8 cellular contexts compared by ENCODE assay signal in the genomic region with DNA sequence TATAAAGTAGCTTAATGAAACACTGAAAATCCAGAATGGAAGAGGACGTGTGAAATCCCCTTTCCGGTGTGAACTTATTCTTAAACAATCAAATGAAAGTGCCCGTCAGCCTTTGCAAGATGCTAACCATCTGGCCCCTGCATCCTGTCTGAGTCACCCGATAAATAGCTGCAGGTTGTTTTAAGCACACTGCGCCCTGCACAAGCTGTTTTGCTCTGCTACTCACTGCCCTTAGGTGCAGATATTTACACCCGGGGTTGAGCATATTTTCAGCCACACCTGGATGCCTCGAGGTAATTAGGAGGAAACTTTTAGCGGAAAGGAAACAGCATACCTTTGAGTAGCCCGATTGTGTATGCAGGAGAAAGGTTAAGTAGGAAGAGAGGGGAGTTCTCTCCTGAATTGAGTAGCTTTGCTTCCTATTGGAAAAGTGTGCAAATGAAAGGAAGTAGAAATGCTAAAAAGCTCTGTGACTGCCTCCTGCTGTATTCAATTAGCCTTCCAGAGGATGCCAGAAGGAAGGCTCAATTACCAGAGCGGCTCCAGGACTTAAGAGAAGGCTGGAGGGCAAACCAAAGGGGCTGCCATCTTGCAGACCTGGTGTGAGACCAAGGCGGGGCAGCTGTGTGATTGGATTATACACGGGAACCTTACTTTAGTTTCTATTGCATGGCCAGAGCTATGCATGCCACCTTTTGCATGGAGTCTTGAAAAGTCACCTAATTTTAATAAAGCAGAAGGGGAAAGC. TPM values are rescaled to one million over a fixed set of nuclear protein-coding genes. Genes with fewer than 3 reads are reported as not detected.
DNase-seq lines count a peak whose midpoint lies in the region; ATAC-seq, FAIRE-seq and TF ChIP-seq lines count a peak whose summit lies in the region.

No MANE protein-coding gene starts in this region.

- H3K9ac ChIP-seq in IMR-90 (ENCODE audit: low read depth, low read length) = no peak overlapping the region

- no peaks in the 10 kb centered on the region for H3K9me1 ChIP-seq in IMR-90 (ENCODE audit: insufficient read depth, low read length)

- H2BK120ac ChIP-seq in IMR-90 (ENCODE audit: low read depth, low read length) = no peak overlapping the region

- H2AFZ ChIP-seq in IMR-90 (replicated peaks; ENCODE audit: low read length, poor library complexity) = peak overlapping the region; percentile 72

- CTCF ChIA-PET in A549 (lab: Yijun Ruan, JAX) (no interaction called here), IMR-90 (lab: Yijun Ruan, JAX) (interaction anchor here (0.7 to 1.0 kb wide), 5 partner anchors 31 to 829 kb away, joined by 3 to 4 read pairs (median 3); no protein-coding TSS in a partner anchor), T-cell (lab: Charles Lee) (no interaction called here)

- intact Hi-C loops in IMR-90 (cut with micrococcal nuclease) = loop anchor here (10.0 kb wide), 1 partner anchor 489 kb away; no protein-coding TSS in a partner anchor

- H3K14ac ChIP-seq in IMR-90 (replicated peaks; ENCODE audit: low read depth, low read length) = 0 out of 2 replicates have a peak overlapping the region, but pooled peaks have one; percentile 14

- TF ChIP-seq CTCF in A549 (IDR thresholded peaks at IDR 0.05) (no peak), IMR-90 (conservative IDR thresholded peaks at IDR 0.05; ENCODE audit: low read depth, low read length) (no peak)

- H3K27ac Mint-ChIP-seq in T-cell = no peak overlapping the region

- in situ Hi-C loops in IMR-90 (cut with MboI; ENCODE audit: low sequenced_read_pairs) = no loop called here

- H3K4me3 Mint-ChIP-seq in T-cell = no peak overlapping the region

- DNase-seq in A549 (ENCODE audit: low read depth in 1 of 2, low spot score in 1 of 2) (peak; percentile 6 to 64), IMR-90 (peak; percentile 78), T-cell (peak in 3 of 34 experiments; percentile 9 to 22 (median 9)), hepatic stellate cell (ENCODE audit: low spot score) (peak; percentile 57), NCI-H2227 treated with DMSO at 0.1 percent for 48 hours (lab: John Stamatoyannopoulos, UW) (no peak)

- H3K56ac ChIP-seq in IMR-90 (ENCODE audit: extremely low read depth, insufficient read depth, low read length) = no peak overlapping the region

- TF ChIP-seq POLR2A in A549 (IDR thresholded peaks at IDR 0.05; ENCODE audit: low read length) = no peak
- no peak for TF ChIP-seq POLR2A in IMR-90 (IDR thresholded peaks at IDR 0.05; ENCODE audit: low read depth, low read length)

- no peak overlapping the region for H4K5ac ChIP-seq in IMR-90 (ENCODE audit: low read depth, low read length)

- H3K4ac ChIP-seq in IMR-90 (ENCODE audit: low read depth, low read length) = no peak overlapping the region

- peaks cover 22% of the 10 kb centered on the region for H3K27me3 ChIP-seq in IMR-90 (ENCODE audit: control insufficient read depth, insufficient read depth, low read length)

- no peak overlapping the region; the same call in 1 of the 2 replicates for H2BK20ac ChIP-seq in IMR-90 (ENCODE audit: low read depth, low read length)

- 0 out of 2 replicates have a peak, but pooled peaks cover 3% of the 10 kb centered on the region for H4K20me1 ChIP-seq in IMR-90 (ENCODE audit: insufficient read depth, low read length)

- H2AK5ac ChIP-seq in IMR-90 (ENCODE audit: low read depth, low read length) = no peak overlapping the region

- no peak for TF ChIP-seq RAD21 in A549 (conservative IDR thresholded peaks at IDR 0.05 in 1 of 2, IDR thresholded peaks at IDR 0.05 in 1 of 2)
- no peak for TF ChIP-seq RAD21 in IMR-90 (IDR thresholded peaks at IDR 0.05; ENCODE audit: low read length)

- H3K27ac ChIP-seq in A549 = peak overlapping the region; percentile 36 to 56; a peak in 4 of 6 replicates
- no peak overlapping the region for H3K27ac ChIP-seq in IMR-90 (ENCODE audit: insufficient read depth, low read length)

- no peak overlapping the region for H4K8ac ChIP-seq in IMR-90 (ENCODE audit: low read depth in 2 of 2, low read length in 2 of 2)

- no peak overlapping the region for H2BK5ac ChIP-seq in IMR-90 (ENCODE audit: low read depth, low read length, poor library complexity, severe bottlenecking)

- H3K9me3 ChIP-seq in A549 = no peaks in the 10 kb centered on the region
- no peaks in the 10 kb centered on the region for H3K9me3 ChIP-seq in IMR-90 (ENCODE audit: control insufficient read depth, insufficient read depth, low read length)

- H3K9me3 Mint-ChIP-seq in T-cell = no peaks in the 10 kb centered on the region

- H3K23ac ChIP-seq in IMR-90 (ENCODE audit: low read depth, low read length) = no peak overlapping the region

- TF ChIP-seq EP300 in A549 (IDR thresholded peaks at IDR 0.05) = no peak

- POLR2A ChIA-PET in A549 (lab: Yijun Ruan, JAX) = interaction anchor here (1.2 kb wide), 1 partner anchor 472 kb away, joined by 4 read pairs; no protein-coding TSS in a partner anchor
- POLR2A ChIA-PET in IMR-90 (lab: Charles Lee; ENCODE audit: unreplicated experiment) = no interaction called here
- POLR2A ChIA-PET in T-cell (lab: Charles Lee) = no interaction called here

- H3K4me1 ChIP-seq in A549 (peaks cover 17% of the 10 kb centered on the region), IMR-90 (ENCODE audit: control insufficient read depth, insufficient read depth, low read length) (peaks cover 3% of the 10 kb centered on the region; the same call in 1 of the 2 replicates)

- no peak overlapping the region for H3K18ac ChIP-seq in IMR-90 (ENCODE audit: low read depth, low read length)

- BruUV-seq in IMR-90 (replicated peaks; lab: Mats Ljungman, UMichigan) = no TSS peak

- WGBS in A549 (ENCODE audit: missing lambda C conversion rate) = 31% methylated on average over 12 of the region's 12 CpGs
- WGBS in IMR-90 (ENCODE audit: extremely low coverage in 2 of 2, insufficient read length in 1 of 2), 2 experiments = 29% methylated on average over 3 of the region's 12 CpGs; no CpG with 5 or more reads in 1 of the 2 experiments

- dilution Hi-C loops in IMR-90 (cut with HindIII; ENCODE audit: low sequenced_read_pairs, unreplicated experiment) = no loop called here

- no peak overlapping the region for H2AK9ac ChIP-seq in IMR-90 (replicated peaks; ENCODE audit: low read depth, low read length, poor library complexity)

- peaks cover 0 to 12% of the 10 kb centered on the region in 2 donors for H3K27me3 Mint-ChIP-seq in T-cell

- no peak for FAIRE-seq in A549 (lab: Jason Lieb, UNC)

- no peak overlapping the region for H3K4me3 ChIP-seq in A549
- no peak overlapping the region for H3K4me3 ChIP-seq in IMR-90 (ENCODE audit: insufficient read depth, low read depth, low read length)

- no peaks in the 10 kb centered on the region for H3K36me3 Mint-ChIP-seq in T-cell

- ATAC-seq in A549 = peak in 1 of 2 experiments; percentile 64; a peak in 3 of 6 replicates
- ATAC-seq in GM18499 (IDR thresholded peaks at IDR 0.05; ENCODE audit: insufficient read depth, unreplicated experiment) = peak; percentile 49
- peak; percentile 52 for ATAC-seq in IMR-90 (ENCODE audit: low read depth)
- peak; percentile 43 to 80 (median 63) for ATAC-seq in T-cell (replicated peaks in 1 of 4)
- ATAC-seq in GM21723 (IDR thresholded peaks at IDR 0.05; ENCODE audit: unreplicated experiment) = no peak
- ATAC-seq in HG03135 (IDR thresholded peaks at IDR 0.05; ENCODE audit: unreplicated experiment) = no peak

- H3K79me1 ChIP-seq in IMR-90 (ENCODE audit: low read depth in 1 of 2, low read length in 2 of 2) = no peaks in the 10 kb centered on the region

- H2BK15ac ChIP-seq in IMR-90 (ENCODE audit: low read depth, low read length) = no peak overlapping the region

- peaks cover 12 to 14% (median 13%) of the 10 kb centered on the region in 3 donors for H3K4me1 Mint-ChIP-seq in T-cell

- no peak overlapping the region for H4K91ac ChIP-seq in IMR-90 (ENCODE audit: insufficient read depth, low read depth, low read length)

- H3K36me3 ChIP-seq in IMR-90 (ENCODE audit: control insufficient read depth, insufficient read depth, low read length) = no peaks in the 10 kb centered on the region

- peak overlapping the region; percentile 32 for H3K4me2 ChIP-seq in A549
- peak overlapping the region; percentile 17 for H3K4me2 ChIP-seq in IMR-90 (ENCODE audit: low read depth, low read length)

TF ChIP-seq in A549, 52 proteins besides CTCF, POLR2A, EP300 and RAD21:
- TF ChIP-seq MAFK (IDR thresholded peaks at IDR 0.05; ENCODE audit: partially characterized antibody) (no peak), FOSL2 (IDR thresholded peaks at IDR 0.05) (no peak), FOSL2 (CRISPR knock-in tag; IDR thresholded peaks at IDR 0.05) (0 out of 2 replicates have a peak, but pooled peaks have one; percentile 41), JUNB (IDR thresholded peaks at IDR 0.05) (no peak)

TF ChIP-seq in IMR-90, 13 proteins besides CTCF, POLR2A, EP300 and RAD21:
- TF ChIP-seq FOS (IDR thresholded peaks at IDR 0.05; ENCODE audit: low read depth, low read length) = no peak; the same call in 1 of the 2 replicates
- TF ChIP-seq BHLHE40 (IDR thresholded peaks at IDR 0.05; ENCODE audit: low read depth, low read length) = 0 out of 2 replicates have a peak, but pooled peaks have one; percentile 12
TF ChIP-seq in IMR-90: peak in this region for 1.

RNA-seq across cellular contexts. Expression of gene IRS2, which starts 42.5 kb away (rescaled TPM):
- 12.3 and 15.6 TPM in 2 replicates for polyA plus RNA-seq in A549 (2011; rRNA removed)
- polyA plus RNA-seq in A549 (2012; cell fraction: cytosol; rRNA removed) = 7.6 and 12.9 TPM in 2 replicates
- 10.8 and 17.5 TPM in 2 replicates for polyA plus RNA-seq in A549 (2012; cell fraction: nucleus; rRNA removed)
- 3.9 to 5.2 TPM (median 4.8 TPM) in 3 replicates for polyA plus RNA-seq in A549 (2017; fragmentation: RNase III; extraction: RNeasy Plus Mini Kit Qiagen cat#74134 plus additional on column Dnase treatment)
- 11.7 and 12.6 TPM in 2 replicates for polyA minus RNA-seq in A549 (2011; rRNA and poly(A)+ RNA removed)
- total RNA-seq in IMR-90 (2012; rRNA removed) = 0.36 and 0.83 TPM in 2 replicates
- polyA plus RNA-seq in IMR-90 (2012; rRNA removed) = 1.4 and 1.9 TPM in 2 replicates
- polyA plus RNA-seq in IMR-90 (2012; cell fraction: cytosol; rRNA removed) = 1.3 and 3.3 TPM in 2 replicates
- 2.3 and 3.6 TPM in 2 replicates for polyA plus RNA-seq in IMR-90 (2012; cell fraction: nucleus; rRNA removed; ENCODE audit: low replicate concordance)
- 10 to 100 TPM; 22.1 to 95.7 (median 25.7) TPM for total RNA-seq in T-cell

Comparison
In these comparisons a context has a peak if more than half of its experiments do, and no peak if none do; other contexts are left out.
1. ATAC-seq: peak in GM18499 (single experiment), IMR-90 (single experiment) and T-cell (4 of 4); none in GM21723 (single experiment) and HG03135 (single experiment).
2. RNA of gene IRS2, which starts 42.5 kb away (total RNA-seq): 22.1 to 95.7 TPM in T-cell; 0.36 to 0.83 TPM in IMR-90; every median in the first group is over 10 times any median in the second.